ENCODE assay signal across 9 cellular contexts in genomic region chr11:93524173-93524536, GRCh38. TPM values are rescaled to one million over a fixed set of nuclear protein-coding genes. Genes with fewer than 3 reads are reported as not detected.
A peak's percentile ranks its signal among the peaks of the same experiment; 100 is the strongest.
DNase-seq lines count a peak whose midpoint lies in the region; ATAC-seq and TF ChIP-seq lines count a peak whose summit lies in the region.
"Had no signal": no experiment of that assay in that cellular context is flagged by ENCODE, and none has a peak within 500 bp of the region (broad histone marks: within the 10 kb centered on the region; RNA-seq: fewer than 3 reads in every experiment).

No MANE protein-coding gene starts in this region.

- H3K4me1 ChIP-seq in Loucy (ENCODE audit: insufficient read depth, low read length, poor library complexity, severe bottlenecking) (peaks cover 94% of the 10 kb centered on the region), osteoblast (ENCODE audit: insufficient read depth, low read length) (peaks cover 38% of the 10 kb centered on the region), gastroesophageal sphincter (peaks cover 0 to 29% (median 10%) of the 10 kb centered on the region in 3 donors)

- H3K79me2 ChIP-seq in Loucy (ENCODE audit: insufficient read depth, low read length) = peaks cover 68% of the 10 kb centered on the region
- H3K79me2 ChIP-seq in osteoblast (ENCODE audit: insufficient read depth, low read length) = peaks cover 35% of the 10 kb centered on the region

- H3K27me3 ChIP-seq in Loucy (ENCODE audit: insufficient read depth, low read length, poor library complexity, severe bottlenecking) (no peaks in the 10 kb centered on the region), osteoblast (ENCODE audit: insufficient read depth, low read length) (no peaks in the 10 kb centered on the region), gastroesophageal sphincter (no peaks in the 10 kb centered on the region)

- no peak for TF ChIP-seq POLR2A in gastroesophageal sphincter (IDR thresholded peaks at IDR 0.05)

- peak overlapping the region; percentile 17 for H3K9ac ChIP-seq in Loucy (ENCODE audit: low read depth, low read length, poor library complexity, severe bottlenecking)

- no peaks in the 10 kb centered on the region for H3K9me2 ChIP-seq in Loucy (replicated peaks; ENCODE audit: low read depth, low read length)

- CTCF ChIA-PET in activated CD4-positive, alpha-beta T cell treated with anti-CD3 and anti-CD28 coated beads for 36 hours (lab: Charles Lee) = interaction anchor here (1.0 to 2.7 kb wide), 4 partner anchors 10 to 275 kb away, joined by 3 to 6 read pairs (median 5); no protein-coding TSS in a partner anchor

- no peaks in the 10 kb centered on the region; the same call in 1 of the 2 replicates for H3F3A ChIP-seq in Loucy (ENCODE audit: low read depth)

- ATAC-seq in activated CD4-positive, alpha-beta T cell treated with anti-CD3 and anti-CD28 coated beads for 36 hours = no peak
- ATAC-seq in GM21786 (IDR thresholded peaks at IDR 0.05; ENCODE audit: unreplicated experiment) = peak; percentile 28
- no peak for ATAC-seq in gastroesophageal sphincter

- H3K4me3 ChIP-seq in Loucy (ENCODE audit: low read length, poor library complexity, severe bottlenecking) (no peak overlapping the region), osteoblast (ENCODE audit: insufficient read depth, low read length) (peak overlapping the region; percentile 43), gastroesophageal sphincter (no peak overlapping the region)

- POLR2A ChIA-PET in activated CD4-positive, alpha-beta T cell treated with anti-CD3 and anti-CD28 coated beads for 36 hours (lab: Charles Lee) = no interaction called here

- H2AFZ ChIP-seq in Loucy (ENCODE audit: low read length) (no peak overlapping the region), osteoblast (ENCODE audit: low read length) (peak overlapping the region; percentile 60)

- DNase-seq in activated CD4-positive, alpha-beta T cell treated with anti-CD3 and anti-CD28 coated beads for 36 hours = no peak
- no peak for DNase-seq in activated CD4-positive, alpha-beta T cell treated with anti-CD3 and anti-CD28 coated beads for 4 hours
- DNase-seq in osteoblast (ENCODE audit: insufficient read length, low spot score, missing footprints) = no peak
- DNase-seq in type B pancreatic cell (ENCODE audit: extremely low spot score, unreplicated experiment) = no peak
- no peak for DNase-seq in GM20000 (ENCODE audit: low spot score)
- DNase-seq: head of caudate nucleus had no signal

- H3K27ac ChIP-seq in osteoblast (ENCODE audit: low read depth, low read length) = peak overlapping the region; percentile 65
- no peak overlapping the region for H3K27ac ChIP-seq in gastroesophageal sphincter

- no peaks in the 10 kb centered on the region for H3K36me3 Mint-ChIP-seq in activated CD4-positive, alpha-beta T cell treated with anti-CD3 and anti-CD28 coated beads for 36 hours (ENCODE audit: low read depth)
- no peaks in the 10 kb centered on the region for H3K36me3 Mint-ChIP-seq in type B pancreatic cell

- H3K27me3 Mint-ChIP-seq in activated CD4-positive, alpha-beta T cell treated with anti-CD3 and anti-CD28 coated beads for 36 hours = no peaks in the 10 kb centered on the region
- H3K27me3 Mint-ChIP-seq in type B pancreatic cell = no peaks in the 10 kb centered on the region

- peak overlapping the region; percentile 52 for H3K4me2 ChIP-seq in Loucy (ENCODE audit: low read depth, low read length, poor library complexity, severe bottlenecking)
- peak overlapping the region; percentile 76 for H3K4me2 ChIP-seq in osteoblast (ENCODE audit: insufficient read depth, low read length)

- H3K36me3 ChIP-seq in Loucy (ENCODE audit: insufficient read depth, low read length) (no peaks in the 10 kb centered on the region), osteoblast (ENCODE audit: insufficient read depth, low read length) (peaks cover 3% of the 10 kb centered on the region), gastroesophageal sphincter (peaks cover 0 to 10% of the 10 kb centered on the region in 2 donors)

- intact Hi-C loops in activated CD4-positive, alpha-beta T cell treated with anti-CD3 and anti-CD28 coated beads for 36 hours (cut with DNase I, micrococcal nuclease) = no loop called here

- H4K20me1 ChIP-seq in Loucy (ENCODE audit: insufficient read depth, low read length, poor library complexity, severe bottlenecking) (no peaks in the 10 kb centered on the region), osteoblast (ENCODE audit: insufficient read depth, low read length) (peaks cover 3% of the 10 kb centered on the region)

- TF ChIP-seq CTCF in Loucy (conservative IDR thresholded peaks at IDR 0.05; ENCODE audit: low read length) (no peak), osteoblast (IDR thresholded peaks at IDR 0.05; ENCODE audit: extremely low read depth, low read depth, low read length) (no peak), type B pancreatic cell (conservative IDR thresholded peaks at IDR 0.05) (no peak), gastroesophageal sphincter (IDR thresholded peaks at IDR 0.05) (no peak), GM20000 (IDR thresholded peaks at IDR 0.05; ENCODE audit: extremely low read depth, missing control alignments) (no peak)

- 83 to 92% methylated on average over 4 to 6 of the region's 6 CpGs for WGBS in gastroesophageal sphincter (ENCODE audit: low coverage in 1 of 2), 2 donors

- no peak overlapping the region for H3K4me3 Mint-ChIP-seq in activated CD4-positive, alpha-beta T cell treated with anti-CD3 and anti-CD28 coated beads for 36 hours
- no peak overlapping the region for H3K4me3 Mint-ChIP-seq in type B pancreatic cell

- H3K9me3 Mint-ChIP-seq in activated CD4-positive, alpha-beta T cell treated with anti-CD3 and anti-CD28 coated beads for 36 hours (ENCODE audit: low read depth) = no peaks in the 10 kb centered on the region
- no peaks in the 10 kb centered on the region for H3K9me3 Mint-ChIP-seq in type B pancreatic cell

- peak overlapping the region; percentile 53 for H3K27ac Mint-ChIP-seq in activated CD4-positive, alpha-beta T cell treated with anti-CD3 and anti-CD28 coated beads for 36 hours
- no peak overlapping the region for H3K27ac Mint-ChIP-seq in type B pancreatic cell

- no peak for TF ChIP-seq EP300 in gastroesophageal sphincter (IDR thresholded peaks at IDR 0.05)

- H3K9me3 ChIP-seq in Loucy (ENCODE audit: insufficient read depth, low read depth, low read length) (no peaks in the 10 kb centered on the region), osteoblast (ENCODE audit: low read depth, low read length) (no peaks in the 10 kb centered on the region), gastroesophageal sphincter (no peaks in the 10 kb centered on the region)

- peaks cover 66% of the 10 kb centered on the region for H3K4me1 Mint-ChIP-seq in activated CD4-positive, alpha-beta T cell treated with anti-CD3 and anti-CD28 coated beads for 36 hours
- H3K4me1 Mint-ChIP-seq in type B pancreatic cell (ENCODE audit: unreplicated experiment) = peaks cover 29% of the 10 kb centered on the region

RNA-seq across cellular contexts. Expression of gene SMCO4, which starts 19.0 kb away (rescaled TPM):
- total RNA-seq in activated CD4-positive, alpha-beta T cell treated with anti-CD3 and anti-CD28 coated beads for 36 hours = 10 to 100 TPM; 24.5 to 24.6 TPM
- 14.4 and 15.6 TPM in 2 replicates for total RNA-seq in osteoblast
- 18.2 and 28.3 TPM in 2 replicates for total RNA-seq in type B pancreatic cell (ENCODE audit: low replicate concordance)
- 10 to 100 TPM in 3 of 4 donors, 1 to 10 TPM in 1; 5.6 to 15.5 (median 11.6) TPM for total RNA-seq in gastroesophageal sphincter
